1 cellular context compared by ENCODE assay signal in genomic region chr14:49621114-49621881, GRCh38.
TF ChIP-seq lines count a peak whose summit lies in the region.

No MANE protein-coding gene starts in this region.

TF ChIP-seq in HEK293, 187 proteins besides CTCF, POLR2A, EP300 and RAD21 (continued from another document and continues in another):
- TF ChIP-seq ZNF112 (tag by site-specific recombination; IDR thresholded peaks at IDR 0.05) (no peak), ZNF692 (tag by site-specific recombination; IDR thresholded peaks at IDR 0.05) (peak; percentile 25; the same call in 1 of the 2 replicates), ZNF394 (tag by site-specific recombination; IDR thresholded peaks at IDR 0.05; ENCODE audit: borderline replicate concordance) (peak; percentile 95), GFI1B (tag by site-specific recombination; IDR thresholded peaks at IDR 0.05) (no peak), ZNF510 (tag by site-specific recombination; IDR thresholded peaks at IDR 0.05; ENCODE audit: insufficient replicate concordance) (no peak), ZNF10 (tag by site-specific recombination; IDR thresholded peaks at IDR 0.05) (no peak), ZNF785 (tag by site-specific recombination; IDR thresholded peaks at IDR 0.05) (no peak), ZNF433 (tag by site-specific recombination; IDR thresholded peaks at IDR 0.05; ENCODE audit: low read depth) (no peak), ZNF544 (tag by site-specific recombination; IDR thresholded peaks at IDR 0.05) (no peak), ZNF174 (tag by site-specific recombination; IDR thresholded peaks at IDR 0.05) (no peak), PRDM2 (tag by site-specific recombination; IDR thresholded peaks at IDR 0.05; ENCODE audit: borderline replicate concordance) (no peak), ZNF2 (tag by site-specific recombination; IDR thresholded peaks at IDR 0.05) (peak; percentile 10; the same call in 1 of the 2 replicates), ZNF16 (tag by site-specific recombination; IDR thresholded peaks at IDR 0.05; ENCODE audit: low read depth) (no peak), KLF7 (tag by site-specific recombination; IDR thresholded peaks at IDR 0.05; ENCODE audit: borderline replicate concordance) (no peak), ZBTB20 (tag by site-specific recombination; IDR thresholded peaks at IDR 0.05) (peak; percentile 73; the same call in 1 of the 2 replicates), ZBTB44 (tag by site-specific recombination; IDR thresholded peaks at IDR 0.05) (no peak), ZNF354C (tag by site-specific recombination; IDR thresholded peaks at IDR 0.05; ENCODE audit: borderline replicate concordance, low read depth) (no peak), IKZF3 (tag by site-specific recombination; IDR thresholded peaks at IDR 0.05) (no peak), REPIN1 (tag by site-specific recombination; IDR thresholded peaks at IDR 0.05; ENCODE audit: low read depth) (no peak), ZBTB17 (tag by site-specific recombination; IDR thresholded peaks at IDR 0.05) (no peak), ZNF175 (tag by site-specific recombination; IDR thresholded peaks at IDR 0.05) (no peak), ZNF610 (tag by site-specific recombination; IDR thresholded peaks at IDR 0.05; ENCODE audit: borderline replicate concordance) (no peak), HOXA7 (CRISPR knock-in tag; IDR thresholded peaks at IDR 0.05; ENCODE audit: borderline replicate concordance) (no peak), ZNF654 (tag by site-specific recombination; IDR thresholded peaks at IDR 0.05; ENCODE audit: low read depth) (no peak), OSR2 (tag by site-specific recombination; IDR thresholded peaks at IDR 0.05) (no peak), ZFHX2 (tag by site-specific recombination; conservative IDR thresholded peaks at IDR 0.05) (no peak), SP2 (tag by site-specific recombination; IDR thresholded peaks at IDR 0.05) (no peak), ZNF140 (tag by site-specific recombination; IDR thresholded peaks at IDR 0.05) (no peak), ZNF837 (tag by site-specific recombination; IDR thresholded peaks at IDR 0.05) (no peak), ZBTB10 (tag by site-specific recombination; IDR thresholded peaks at IDR 0.05) (no peak), ZNF121 (tag by site-specific recombination; IDR thresholded peaks at IDR 0.05) (no peak)
- TF ChIP-seq, protein P1, sequence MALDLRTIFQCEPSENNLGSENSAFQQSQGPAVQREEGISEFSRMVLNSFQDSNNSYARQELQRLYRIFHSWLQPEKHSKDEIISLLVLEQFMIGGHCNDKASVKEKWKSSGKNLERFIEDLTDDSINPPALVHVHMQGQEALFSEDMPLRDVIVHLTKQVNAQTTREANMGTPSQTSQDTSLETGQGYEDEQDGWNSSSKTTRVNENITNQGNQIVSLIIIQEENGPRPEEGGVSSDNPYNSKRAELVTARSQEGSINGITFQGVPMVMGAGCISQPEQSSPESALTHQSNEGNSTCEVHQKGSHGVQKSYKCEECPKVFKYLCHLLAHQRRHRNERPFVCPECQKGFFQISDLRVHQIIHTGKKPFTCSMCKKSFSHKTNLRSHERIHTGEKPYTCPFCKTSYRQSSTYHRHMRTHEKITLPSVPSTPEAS (tag by site-specific recombination; IDR thresholded peaks at IDR 0.05) = no peak
- TF ChIP-seq, protein P2, sequence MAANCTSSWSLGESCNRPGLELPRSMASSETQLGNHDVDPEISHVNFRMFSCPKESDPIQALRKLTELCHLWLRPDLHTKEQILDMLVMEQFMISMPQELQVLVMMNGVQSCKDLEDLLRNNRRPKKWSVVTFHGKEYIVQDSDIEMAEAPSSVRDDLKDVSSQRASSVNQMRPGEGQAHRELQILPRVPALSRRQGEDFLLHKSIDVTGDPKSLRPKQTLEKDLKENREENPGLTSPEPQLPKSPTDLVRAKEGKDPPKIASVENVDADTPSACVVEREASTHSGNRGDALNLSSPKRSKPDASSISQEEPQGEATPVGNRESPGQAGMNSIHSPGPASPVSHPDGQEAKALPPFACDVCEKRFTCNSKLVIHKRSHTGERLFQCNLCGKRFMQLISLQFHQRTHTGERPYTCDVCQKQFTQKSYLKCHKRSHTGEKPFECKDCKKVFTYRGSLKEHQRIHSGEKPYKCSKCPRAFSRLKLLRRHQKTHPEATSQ (tag by site-specific recombination; IDR thresholded peaks at IDR 0.05) = no peak
- TF ChIP-seq, protein P3, sequence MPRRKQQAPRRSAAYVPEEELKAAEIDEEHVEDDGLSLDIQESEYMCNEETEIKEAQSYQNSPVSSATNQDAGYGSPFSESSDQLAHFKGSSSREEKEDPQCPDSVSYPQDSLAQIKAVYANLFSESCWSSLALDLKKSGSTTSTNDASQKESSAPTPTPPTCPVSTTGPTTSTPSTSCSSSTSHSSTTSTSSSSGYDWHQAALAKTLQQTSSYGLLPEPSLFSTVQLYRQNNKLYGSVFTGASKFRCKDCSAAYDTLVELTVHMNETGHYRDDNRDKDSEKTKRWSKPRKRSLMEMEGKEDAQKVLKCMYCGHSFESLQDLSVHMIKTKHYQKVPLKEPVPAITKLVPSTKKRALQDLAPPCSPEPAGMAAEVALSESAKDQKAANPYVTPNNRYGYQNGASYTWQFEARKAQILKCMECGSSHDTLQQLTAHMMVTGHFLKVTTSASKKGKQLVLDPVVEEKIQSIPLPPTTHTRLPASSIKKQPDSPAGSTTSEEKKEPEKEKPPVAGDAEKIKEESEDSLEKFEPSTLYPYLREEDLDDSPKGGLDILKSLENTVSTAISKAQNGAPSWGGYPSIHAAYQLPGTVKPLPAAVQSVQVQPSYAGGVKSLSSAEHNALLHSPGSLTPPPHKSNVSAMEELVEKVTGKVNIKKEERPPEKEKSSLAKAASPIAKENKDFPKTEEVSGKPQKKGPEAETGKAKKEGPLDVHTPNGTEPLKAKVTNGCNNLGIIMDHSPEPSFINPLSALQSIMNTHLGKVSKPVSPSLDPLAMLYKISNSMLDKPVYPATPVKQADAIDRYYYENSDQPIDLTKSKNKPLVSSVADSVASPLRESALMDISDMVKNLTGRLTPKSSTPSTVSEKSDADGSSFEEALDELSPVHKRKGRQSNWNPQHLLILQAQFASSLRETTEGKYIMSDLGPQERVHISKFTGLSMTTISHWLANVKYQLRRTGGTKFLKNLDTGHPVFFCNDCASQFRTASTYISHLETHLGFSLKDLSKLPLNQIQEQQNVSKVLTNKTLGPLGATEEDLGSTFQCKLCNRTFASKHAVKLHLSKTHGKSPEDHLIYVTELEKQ (tag by site-specific recombination; IDR thresholded peaks at IDR 0.05; ENCODE audit: borderline replicate concordance) = no peak
- TF ChIP-seq, protein P4, sequence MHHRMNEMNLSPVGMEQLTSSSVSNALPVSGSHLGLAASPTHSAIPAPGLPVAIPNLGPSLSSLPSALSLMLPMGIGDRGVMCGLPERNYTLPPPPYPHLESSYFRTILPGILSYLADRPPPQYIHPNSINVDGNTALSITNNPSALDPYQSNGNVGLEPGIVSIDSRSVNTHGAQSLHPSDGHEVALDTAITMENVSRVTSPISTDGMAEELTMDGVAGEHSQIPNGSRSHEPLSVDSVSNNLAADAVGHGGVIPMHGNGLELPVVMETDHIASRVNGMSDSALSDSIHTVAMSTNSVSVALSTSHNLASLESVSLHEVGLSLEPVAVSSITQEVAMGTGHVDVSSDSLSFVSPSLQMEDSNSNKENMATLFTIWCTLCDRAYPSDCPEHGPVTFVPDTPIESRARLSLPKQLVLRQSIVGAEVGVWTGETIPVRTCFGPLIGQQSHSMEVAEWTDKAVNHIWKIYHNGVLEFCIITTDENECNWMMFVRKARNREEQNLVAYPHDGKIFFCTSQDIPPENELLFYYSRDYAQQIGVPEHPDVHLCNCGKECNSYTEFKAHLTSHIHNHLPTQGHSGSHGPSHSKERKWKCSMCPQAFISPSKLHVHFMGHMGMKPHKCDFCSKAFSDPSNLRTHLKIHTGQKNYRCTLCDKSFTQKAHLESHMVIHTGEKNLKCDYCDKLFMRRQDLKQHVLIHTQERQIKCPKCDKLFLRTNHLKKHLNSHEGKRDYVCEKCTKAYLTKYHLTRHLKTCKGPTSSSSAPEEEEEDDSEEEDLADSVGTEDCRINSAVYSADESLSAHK (tag by site-specific recombination; IDR thresholded peaks at IDR 0.05) = no peak
- TF ChIP-seq, protein P5, sequence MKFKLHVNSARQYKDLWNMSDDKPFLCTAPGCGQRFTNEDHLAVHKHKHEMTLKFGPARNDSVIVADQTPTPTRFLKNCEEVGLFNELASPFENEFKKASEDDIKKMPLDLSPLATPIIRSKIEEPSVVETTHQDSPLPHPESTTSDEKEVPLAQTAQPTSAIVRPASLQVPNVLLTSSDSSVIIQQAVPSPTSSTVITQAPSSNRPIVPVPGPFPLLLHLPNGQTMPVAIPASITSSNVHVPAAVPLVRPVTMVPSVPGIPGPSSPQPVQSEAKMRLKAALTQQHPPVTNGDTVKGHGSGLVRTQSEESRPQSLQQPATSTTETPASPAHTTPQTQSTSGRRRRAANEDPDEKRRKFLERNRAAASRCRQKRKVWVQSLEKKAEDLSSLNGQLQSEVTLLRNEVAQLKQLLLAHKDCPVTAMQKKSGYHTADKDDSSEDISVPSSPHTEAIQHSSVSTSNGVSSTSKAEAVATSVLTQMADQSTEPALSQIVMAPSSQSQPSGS (tag by site-specific recombination; IDR thresholded peaks at IDR 0.05; ENCODE audit: low read depth) = no peak
